13 cellular contexts compared by ENCODE assay signal in genomic region chrX:109826954-109827708, GRCh38.
DNase-seq lines count a peak whose midpoint lies in the region; ATAC-seq and TF ChIP-seq lines count a peak whose summit lies in the region.
"Had no signal": no experiment of that assay in that cellular context is flagged by ENCODE, and none has a peak within 500 bp of the region (broad histone marks: within the 10 kb centered on the region; RNA-seq: fewer than 3 reads in every experiment).

No MANE protein-coding gene starts in this region.

- H3K9me3 ChIP-seq in breast epithelium (no peaks in the 10 kb centered on the region), vagina (no peaks in the 10 kb centered on the region), tibial nerve (no peaks in the 10 kb centered on the region)
- H3K9me3 ChIP-seq: transverse colon had no signal

- H3K27me3 ChIP-seq in breast epithelium (peaks cover 0 to 48% of the 10 kb centered on the region in 2 donors), vagina (no peaks in the 10 kb centered on the region), tibial nerve (peaks cover 0 to 9% of the 10 kb centered on the region in 2 donors)
- H3K27me3 ChIP-seq: transverse colon had no signal

- H3K36me3 ChIP-seq in breast epithelium = no peaks in the 10 kb centered on the region
- H3K36me3 ChIP-seq in vagina = no peaks in the 10 kb centered on the region
- no peaks in the 10 kb centered on the region for H3K36me3 ChIP-seq in tibial nerve
- H3K36me3 ChIP-seq: transverse colon had no signal

- 50 to 59% methylated on average over 1 of the region's 1 CpG for WGBS in tibial nerve, 2 donors

- H3K9me3 Mint-ChIP-seq in MCF 10A (ENCODE audit: unreplicated experiment) (no peaks in the 10 kb centered on the region), WTC11 (no peaks in the 10 kb centered on the region)
- H3K9me3 Mint-ChIP-seq in stimulated activated effector memory CD8-positive, alpha-beta T cell treated with anti-CD3 and anti-CD28 coated beads, Interleukin-12 subunit alpha, Interleukin-12 subunit beta, amount 100 ng/mL, for 72 hours = no peaks in the 10 kb centered on the region
- H3K9me3 Mint-ChIP-seq: central memory CD8-positive, alpha-beta T cell had no signal

- TF ChIP-seq POLR2A in breast epithelium (IDR thresholded peaks at IDR 0.05) = no peak
- no peak for TF ChIP-seq POLR2A in vagina (IDR thresholded peaks at IDR 0.05)
- no peak for TF ChIP-seq POLR2A in tibial nerve (IDR thresholded peaks at IDR 0.05)

- H3K4me3 Mint-ChIP-seq in MCF 10A (ENCODE audit: unreplicated experiment) (no peak overlapping the region), WTC11 (no peak overlapping the region)
- no peak overlapping the region for H3K4me3 Mint-ChIP-seq in stimulated activated effector memory CD8-positive, alpha-beta T cell treated with anti-CD3 and anti-CD28 coated beads, Interleukin-12 subunit alpha, Interleukin-12 subunit beta, amount 100 ng/mL, for 72 hours
- H3K4me3 Mint-ChIP-seq: central memory CD8-positive, alpha-beta T cell had no signal

- H3K27me3 Mint-ChIP-seq in MCF 10A (ENCODE audit: insufficient read depth, unreplicated experiment) (peaks cover 60% of the 10 kb centered on the region), WTC11 (ENCODE audit: low read depth) (no peaks in the 10 kb centered on the region)

- BruUV-seq in MCF 10A (replicated peaks; lab: Mats Ljungman, UMichigan) = no TSS peak

- H3K27ac ChIP-seq in breast epithelium (no peak overlapping the region), vagina (no peak overlapping the region), tibial nerve (no peak overlapping the region)
- H3K27ac ChIP-seq: KMS-11, transverse colon had no signal

- H3K4me1 Mint-ChIP-seq in MCF 10A (ENCODE audit: insufficient read depth, unreplicated experiment) (peaks cover 12% of the 10 kb centered on the region), WTC11 (peaks cover 16% of the 10 kb centered on the region)
- no peaks in the 10 kb centered on the region for H3K4me1 Mint-ChIP-seq in stimulated activated effector memory CD8-positive, alpha-beta T cell treated with anti-CD3 and anti-CD28 coated beads, Interleukin-12 subunit alpha, Interleukin-12 subunit beta, amount 100 ng/mL, for 72 hours
- H3K4me1 Mint-ChIP-seq: central memory CD8-positive, alpha-beta T cell had no signal

- CTCF ChIA-PET in MCF 10A (lab: Yijun Ruan, JAX) = interaction anchor here (0.6 to 2.5 kb wide), 17 partner anchors 9 to 195 kb away, joined by 3 to 9 read pairs (median 5); no protein-coding TSS in a partner anchor
- CTCF ChIA-PET in WTC11 (lab: Charles Lee) = interaction anchor here (1.0 to 1.8 kb wide), 4 partner anchors 28 to 64 kb away, joined by 3 to 6 read pairs (median 4); no protein-coding TSS in a partner anchor

- ATAC-seq in WTC11 = peak; percentile 81
- ATAC-seq in stimulated activated effector memory CD8-positive, alpha-beta T cell treated with anti-CD3 and anti-CD28 coated beads, Interleukin-12 subunit alpha, Interleukin-12 subunit beta, amount 100 ng/mL, for 72 hours = peak; percentile 44

- intact Hi-C loops in MCF 10A (cut with micrococcal nuclease) = no loop called here
- intact Hi-C loops in breast epithelium (cut with DNase I; ENCODE audit: low total_unique reads) = no loop called here
- intact Hi-C loops in vagina (cut with DNase I) = no loop called here

- no peaks in the 10 kb centered on the region for H3K4me1 ChIP-seq in breast epithelium
- H3K4me1 ChIP-seq in vagina = no peaks in the 10 kb centered on the region
- H3K4me1 ChIP-seq in tibial nerve = no peaks in the 10 kb centered on the region
- H3K4me1 ChIP-seq: transverse colon had no signal

- POLR2A ChIA-PET in MCF 10A (lab: Yijun Ruan, JAX) = interaction anchor here (0.6 to 2.2 kb wide), 10 partner anchors 13 to 575 kb away, joined by 3 to 10 read pairs (median 4); partner anchors contain the start of gene ACSL4
- POLR2A ChIA-PET in WTC11 (lab: Charles Lee) = no interaction called here

- no peak for TF ChIP-seq EP300 in tibial nerve (IDR thresholded peaks at IDR 0.05)

- no peak overlapping the region for H3K4me3 ChIP-seq in breast epithelium
- H3K4me3 ChIP-seq in vagina = no peak overlapping the region
- no peak overlapping the region for H3K4me3 ChIP-seq in tibial nerve
- H3K4me3 ChIP-seq: transverse colon had no signal

- H3K36me3 Mint-ChIP-seq in MCF 10A (ENCODE audit: insufficient read depth, unreplicated experiment) (no peaks in the 10 kb centered on the region), WTC11 (no peaks in the 10 kb centered on the region)
- no peaks in the 10 kb centered on the region for H3K36me3 Mint-ChIP-seq in stimulated activated effector memory CD8-positive, alpha-beta T cell treated with anti-CD3 and anti-CD28 coated beads, Interleukin-12 subunit alpha, Interleukin-12 subunit beta, amount 100 ng/mL, for 72 hours

- peak; percentile 52 for DNase-seq in MCF 10A (ENCODE audit: unreplicated experiment)
- no peak for DNase-seq in breast epithelium (ENCODE audit: low spot score in 2 of 2)
- no peak for DNase-seq in WTC11 (ENCODE audit: low spot score)
- DNase-seq in glomerular visceral epithelial cell (ENCODE audit: extremely low spot score) = peak; percentile 67
- DNase-seq in stimulated activated effector memory CD8-positive, alpha-beta T cell treated with anti-CD3 and anti-CD28 coated beads, Interleukin-12 subunit alpha, Interleukin-12 subunit beta, amount 100 ng/mL, for 72 hours (ENCODE audit: low spot score in 2 of 2) = no peak
- DNase-seq in vagina (ENCODE audit: extremely low spot score in 2 of 2) = no peak
- no peak for DNase-seq in tibial nerve (ENCODE audit: low spot score in 2 of 2)
- DNase-seq in stimulated activated CD4-positive, alpha-beta T cell treated with anti-CD3 and anti-CD28 coated beads, Interleukin-15, amount 100 ng/mL, for 24 hours = no peak
- DNase-seq: NCI-H524 treated with DMSO at 0.1 percent for 48 hours, nucleus accumbens, transverse colon had no signal

- TF ChIP-seq CTCF in MCF 10A (IDR thresholded peaks at IDR 0.05; ENCODE audit: unreplicated experiment) (no peak), breast epithelium (IDR thresholded peaks at IDR 0.05) (no peak), WTC11 (IDR thresholded peaks at IDR 0.05) (no peak), vagina (IDR thresholded peaks at IDR 0.05) (no peak), tibial nerve (IDR thresholded peaks at IDR 0.05) (no peak)

- H3K27ac Mint-ChIP-seq in MCF 10A (ENCODE audit: low read depth, unreplicated experiment) = no peak overlapping the region
- H3K27ac Mint-ChIP-seq in WTC11 = no peak overlapping the region
- no peak overlapping the region for H3K27ac Mint-ChIP-seq in stimulated activated effector memory CD8-positive, alpha-beta T cell treated with anti-CD3 and anti-CD28 coated beads, Interleukin-12 subunit alpha, Interleukin-12 subunit beta, amount 100 ng/mL, for 72 hours

TF ChIP-seq in WTC11, 78 proteins besides CTCF, POLR2A, EP300 and RAD21 (continues in another document):
- TF ChIP-seq, protein P1, sequence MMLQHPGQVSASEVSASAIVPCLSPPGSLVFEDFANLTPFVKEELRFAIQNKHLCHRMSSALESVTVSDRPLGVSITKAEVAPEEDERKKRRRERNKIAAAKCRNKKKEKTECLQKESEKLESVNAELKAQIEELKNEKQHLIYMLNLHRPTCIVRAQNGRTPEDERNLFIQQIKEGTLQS (CRISPR knock-in tag; conservative IDR thresholded peaks at IDR 0.05) = no peak
- TF ChIP-seq ZNF423 (CRISPR knock-in tag; IDR thresholded peaks at IDR 0.05) = no peak
- TF ChIP-seq, protein P2, sequence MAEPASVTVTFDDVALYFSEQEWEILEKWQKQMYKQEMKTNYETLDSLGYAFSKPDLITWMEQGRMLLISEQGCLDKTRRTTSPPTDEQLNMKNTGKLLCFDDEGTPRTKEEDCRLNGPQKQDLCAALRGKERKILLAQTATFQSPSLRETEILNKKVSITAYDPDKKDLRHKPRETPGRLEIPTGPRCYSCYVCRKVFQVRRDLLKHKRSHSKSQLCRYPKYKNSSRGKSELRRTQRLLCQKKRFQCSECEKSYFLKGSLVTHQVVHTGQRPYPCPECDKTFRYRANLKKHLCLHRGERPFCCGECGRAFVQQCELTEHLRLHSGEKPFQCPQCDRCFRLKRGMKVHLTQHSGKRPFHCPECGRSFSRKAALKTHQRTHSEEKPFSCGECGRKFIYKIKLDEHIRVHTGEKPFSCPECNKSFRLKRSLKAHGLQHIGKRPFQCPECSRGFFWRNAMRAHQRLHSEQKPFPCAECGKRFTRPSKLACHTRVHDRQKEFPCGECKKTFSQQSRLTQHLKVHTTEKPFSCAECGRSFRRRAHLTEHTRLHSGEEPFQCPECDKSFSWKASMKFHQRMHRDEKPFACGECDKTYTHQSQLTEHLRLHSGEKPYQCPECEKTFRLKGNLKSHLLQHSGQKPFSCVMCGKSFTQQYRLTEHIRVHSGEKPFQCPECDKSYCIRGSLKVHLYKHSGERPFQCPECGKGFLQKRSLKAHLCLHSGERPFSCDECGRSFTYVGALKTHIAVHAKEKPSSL (CRISPR knock-in tag; conservative IDR thresholded peaks at IDR 0.05) = no peak
- TF ChIP-seq ZNF396 (CRISPR knock-in tag; IDR thresholded peaks at IDR 0.05; ENCODE audit: borderline replicate concordance) = no peak
- TF ChIP-seq TEAD1 (CRISPR knock-in tag; IDR thresholded peaks at IDR 0.05) = no peak
- no peak for TF ChIP-seq E2F4 (CRISPR knock-in tag; IDR thresholded peaks at IDR 0.05; ENCODE audit: borderline replicate concordance, low read depth)
- TF ChIP-seq TEAD4 (CRISPR knock-in tag; IDR thresholded peaks at IDR 0.05) = no peak
- no peak for TF ChIP-seq RELA (CRISPR knock-in tag; IDR thresholded peaks at IDR 0.05; ENCODE audit: borderline replicate concordance)
- TF ChIP-seq, protein P3, sequence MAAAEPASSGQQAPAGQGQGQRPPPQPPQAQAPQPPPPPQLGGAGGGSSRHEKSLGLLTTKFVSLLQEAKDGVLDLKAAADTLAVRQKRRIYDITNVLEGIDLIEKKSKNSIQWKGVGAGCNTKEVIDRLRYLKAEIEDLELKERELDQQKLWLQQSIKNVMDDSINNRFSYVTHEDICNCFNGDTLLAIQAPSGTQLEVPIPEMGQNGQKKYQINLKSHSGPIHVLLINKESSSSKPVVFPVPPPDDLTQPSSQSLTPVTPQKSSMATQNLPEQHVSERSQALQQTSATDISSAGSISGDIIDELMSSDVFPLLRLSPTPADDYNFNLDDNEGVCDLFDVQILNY (CRISPR knock-in tag; IDR thresholded peaks at IDR 0.05) = no peak
- no peak for TF ChIP-seq JUN (CRISPR knock-in tag; IDR thresholded peaks at IDR 0.05)

Comparison
In these comparisons a context has a peak if more than half of its experiments do, and no peak if none do; other contexts are left out.
1. DNase-seq: peak in MCF 10A (single experiment) and glomerular visceral epithelial cell (single experiment); none in breast epithelium (0 of 2), WTC11 (single experiment), stimulated activated effector memory CD8-positive, alpha-beta T cell treated with anti-CD3 and anti-CD28 coated beads, Interleukin-12 subunit alpha, Interleukin-12 subunit beta, amount 100 ng/mL, for 72 hours (0 of 2), vagina (0 of 2), tibial nerve (0 of 2) and stimulated activated CD4-positive, alpha-beta T cell treated with anti-CD3 and anti-CD28 coated beads, Interleukin-15, amount 100 ng/mL, for 24 hours (single experiment).